1 cellular context compared by ENCODE assay signal in genomic region chr14:20857630-20858261, GRCh38.
TF ChIP-seq lines count a peak whose summit lies in the region.

No MANE protein-coding gene starts in this region.

TF ChIP-seq in HepG2, 621 proteins besides CTCF, POLR2A, EP300 and RAD21 (continued from another document):
- TF ChIP-seq, protein P1, sequence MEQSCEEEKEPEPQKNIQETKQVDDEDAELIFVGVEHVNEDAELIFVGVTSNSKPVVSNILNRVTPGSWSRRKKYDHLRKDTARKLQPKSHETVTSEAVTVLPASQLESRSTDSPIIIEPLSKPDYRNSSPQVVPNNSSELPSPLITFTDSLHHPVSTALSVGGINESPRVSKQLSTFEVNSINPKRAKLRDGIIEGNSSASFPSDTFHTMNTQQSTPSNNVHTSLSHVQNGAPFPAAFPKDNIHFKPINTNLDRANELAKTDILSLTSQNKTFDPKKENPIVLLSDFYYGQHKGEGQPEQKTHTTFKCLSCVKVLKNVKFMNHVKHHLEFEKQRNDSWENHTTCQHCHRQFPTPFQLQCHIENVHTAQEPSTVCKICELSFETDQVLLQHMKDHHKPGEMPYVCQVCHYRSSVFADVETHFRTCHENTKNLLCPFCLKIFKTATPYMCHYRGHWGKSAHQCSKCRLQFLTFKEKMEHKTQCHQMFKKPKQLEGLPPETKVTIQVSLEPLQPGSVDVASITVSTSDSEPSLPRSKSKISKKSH (CRISPR knock-in tag; IDR thresholded peaks at IDR 0.05; ENCODE audit: borderline replicate concordance), result no peak
- TF ChIP-seq FOSL2 (CRISPR knock-in tag; IDR thresholded peaks at IDR 0.05) (no peak), BHLHE40 (IDR thresholded peaks at IDR 0.05; ENCODE audit: low read length) (no peak), ZNF761 (CRISPR knock-in tag; conservative IDR thresholded peaks at IDR 0.05) (no peak), CHD2 (IDR thresholded peaks at IDR 0.05; ENCODE audit: low read depth, low read length) (no peak)
